Comparison of ENCODE assay signal across 11 cellular contexts in the genomic region with DNA sequence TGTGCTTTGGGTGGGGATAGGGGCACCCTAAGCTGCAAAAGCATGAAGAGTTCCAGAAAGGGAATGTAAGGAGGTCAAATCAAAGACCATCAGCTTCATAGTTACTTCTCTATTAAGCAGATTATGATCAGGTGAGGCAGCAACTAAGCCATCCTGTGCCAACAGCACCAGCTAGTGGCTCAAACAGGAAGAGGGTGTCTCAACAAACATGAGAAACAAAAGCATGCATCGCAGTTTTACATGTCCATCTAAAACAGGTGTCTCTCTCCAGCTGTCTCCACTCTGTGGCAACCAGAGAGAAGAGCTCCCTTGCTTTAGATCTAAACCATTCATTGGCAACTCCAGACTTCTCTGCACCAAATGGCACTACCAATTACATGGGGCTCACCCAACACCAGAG. TPM values are rescaled to one million over a fixed set of nuclear protein-coding genes. Genes with fewer than 3 reads are reported as not detected.
A peak's percentile ranks its signal among the peaks of the same experiment; 100 is the strongest.
DNase-seq lines count a peak whose midpoint lies in the region; ATAC-seq and TF ChIP-seq lines count a peak whose summit lies in the region.
"Had no signal": no experiment of that assay in that cellular context is flagged by ENCODE, and none has a peak within 500 bp of the region (broad histone marks: within the 10 kb centered on the region; RNA-seq: fewer than 3 reads in every experiment).

No MANE protein-coding gene starts in this region.

- ATAC-seq in thoracic aorta (ENCODE audit: insufficient number of reproducible peaks, low FRiP score, low read depth) (no peak), HG03045 (IDR thresholded peaks at IDR 0.05; ENCODE audit: unreplicated experiment) (no peak)

- intact Hi-C loops in MCF 10A (cut with micrococcal nuclease) (no loop called here), breast epithelium (cut with DNase I; ENCODE audit: low total_unique reads) (no loop called here)

- peaks cover 18% of the 10 kb centered on the region for H3K4me1 Mint-ChIP-seq in MCF 10A (ENCODE audit: insufficient read depth, unreplicated experiment)

- no TSS peak for BruUV-seq in MCF 10A (replicated peaks; lab: Mats Ljungman, UMichigan)

- CTCF ChIA-PET in MCF 10A (lab: Yijun Ruan, JAX) = interaction anchor here (0.6 to 2.8 kb wide), 13 partner anchors 12 to 206 kb away, joined by 3 to 19 read pairs (median 4); no protein-coding TSS in a partner anchor

- no peaks in the 10 kb centered on the region for H3K27me3 Mint-ChIP-seq in MCF 10A (ENCODE audit: insufficient read depth, unreplicated experiment)

- peaks cover 0 to 23% of the 10 kb centered on the region in 2 donors for H3K4me1 ChIP-seq in breast epithelium
- peaks cover 45 to 98% of the 10 kb centered on the region in 2 donors for H3K4me1 ChIP-seq in thoracic aorta (ENCODE audit: control insufficient read depth in 1 of 2, low read depth in 2 of 2)
- H3K4me1 ChIP-seq: parathyroid adenoma had no signal

- H3K36me3 Mint-ChIP-seq in MCF 10A (ENCODE audit: insufficient read depth, unreplicated experiment) = peaks cover 44% of the 10 kb centered on the region

- H3K36me3 ChIP-seq in breast epithelium = no peaks in the 10 kb centered on the region
- H3K36me3 ChIP-seq in thoracic aorta = peaks cover 3% of the 10 kb centered on the region

- H3K27ac ChIP-seq in breast epithelium (peak overlapping the region in 1 of 2 donors; percentile 74), thoracic aorta (peak overlapping the region; percentile 92 to 97)
- H3K27ac ChIP-seq: parathyroid adenoma had no signal

- H3K27ac Mint-ChIP-seq in MCF 10A (ENCODE audit: low read depth, unreplicated experiment) = peak overlapping the region; percentile 65

- no peaks in the 10 kb centered on the region for H3K9me3 ChIP-seq in breast epithelium
- H3K9me3 ChIP-seq in thoracic aorta = no peaks in the 10 kb centered on the region

- peak; percentile 19 for TF ChIP-seq CTCF in MCF 10A (IDR thresholded peaks at IDR 0.05; ENCODE audit: unreplicated experiment)
- peak in 1 of 3 donors; percentile 31 for TF ChIP-seq CTCF in breast epithelium (IDR thresholded peaks at IDR 0.05)
- peak; percentile 56 for TF ChIP-seq CTCF in fibroblast of pulmonary artery (IDR thresholded peaks at IDR 0.05; ENCODE audit: low read length, missing control alignments)
- TF ChIP-seq CTCF in thoracic aorta (IDR thresholded peaks at IDR 0.05) = peak; percentile 40

- TF ChIP-seq POLR2A in breast epithelium (IDR thresholded peaks at IDR 0.05) = no peak

- H3K27me3 ChIP-seq in breast epithelium (no peaks in the 10 kb centered on the region), thoracic aorta (replicated peaks; ENCODE audit: insufficient read depth) (no peaks in the 10 kb centered on the region)

- no peak overlapping the region for H3K4me3 Mint-ChIP-seq in MCF 10A (ENCODE audit: unreplicated experiment)

- DNase-seq in MCF 10A (ENCODE audit: unreplicated experiment) = no peak
- no peak for DNase-seq in breast epithelium (ENCODE audit: low spot score in 2 of 2)
- peak; percentile 33 for DNase-seq in SW480 (ENCODE audit: low spot score)
- peak; percentile 33 for DNase-seq in fibroblast of pulmonary artery (ENCODE audit: low read depth)
- no peak for DNase-seq in thoracic aorta (ENCODE audit: low spot score)
- DNase-seq in glomerular visceral epithelial cell (ENCODE audit: extremely low spot score) = no peak
- DNase-seq in nucleus accumbens (lab: John Stamatoyannopoulos, UW) = no peak
- DNase-seq: hippocampal formation, NCI-H1417 treated with DMSO at 0.1 percent for 48 hours had no signal

- H3K9me3 Mint-ChIP-seq in MCF 10A (ENCODE audit: unreplicated experiment) = peaks cover 7% of the 10 kb centered on the region

- no peak overlapping the region for H3K4me3 ChIP-seq in breast epithelium
- H3K4me3 ChIP-seq in fibroblast of pulmonary artery (replicated peaks; ENCODE audit: low read depth, low read length) = no peak overlapping the region
- no peak overlapping the region for H3K4me3 ChIP-seq in thoracic aorta

- POLR2A ChIA-PET in MCF 10A (lab: Yijun Ruan, JAX) = interaction anchor here (0.8 to 2.4 kb wide), 6 partner anchors 10 to 51 kb away, joined by 3 to 7 read pairs (median 4); no protein-coding TSS in a partner anchor

RNA-seq across cellular contexts. Expression of gene ACTN1, which starts 52.9 kb away (rescaled TPM):
- 239 and 312 TPM in 2 replicates for total RNA-seq in MCF 10A (2022)
- total RNA-seq in breast epithelium = 100 to 1,000 TPM in 2 of 3 donors, 10 to 100 TPM in 1; 75.0 to 295 (median 290) TPM
- total RNA-seq in thoracic aorta = 1,000 to 10,000 TPM; 1,201 to 1,291 TPM

Comparison
In these comparisons a context has a peak if more than half of its experiments do, and no peak if none do; other contexts are left out.
1. DNase-seq: peak in SW480 (single experiment) and fibroblast of pulmonary artery (single experiment); none in MCF 10A (single experiment), breast epithelium (0 of 2), thoracic aorta (single experiment), glomerular visceral epithelial cell (single experiment) and nucleus accumbens (0 of 56).